8 cellular contexts compared by ENCODE assay signal in the genomic region with DNA sequence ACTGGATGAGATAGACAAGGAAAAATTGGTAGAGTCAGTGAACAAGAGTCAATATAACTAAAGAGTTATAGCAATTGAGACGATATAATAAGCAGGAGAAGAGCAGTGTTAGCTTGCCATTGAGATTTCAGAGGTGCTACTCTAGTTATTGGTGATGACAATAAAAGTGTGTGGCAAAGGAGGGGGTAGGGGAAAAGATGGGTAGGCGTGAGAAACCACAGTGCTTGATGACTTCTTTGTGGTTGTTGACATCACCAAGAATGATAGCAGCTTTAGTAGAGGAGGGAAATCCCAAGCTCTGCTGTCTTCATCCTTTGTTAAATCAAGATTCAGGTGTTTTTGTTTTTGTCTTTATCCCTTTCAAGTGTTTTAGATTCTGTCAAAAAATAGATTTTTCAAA.
DNase-seq lines count a peak whose midpoint lies in the region; ATAC-seq and TF ChIP-seq lines count a peak whose summit lies in the region.
"Had no signal": no experiment of that assay in that cellular context is flagged by ENCODE, and none has a peak within 500 bp of the region (broad histone marks: within the 10 kb centered on the region; RNA-seq: fewer than 3 reads in every experiment).

No MANE protein-coding gene starts in this region.

- H3K9me3 Mint-ChIP-seq in activated naive CD8-positive, alpha-beta T cell treated with anti-CD3 and anti-CD28 coated beads, Interleukin-2, amount 50 U/mL, for 24 hours, result peaks cover 4% of the 10 kb centered on the region

- DNase-seq in NB4 (ENCODE audit: low read depth) (peak; percentile 23), mesenteric fat pad (ENCODE audit: low spot score) (no peak), COLO668 (lab: John Stamatoyannopoulos, UW; ENCODE audit: unreplicated experiment) (no peak), T1000 (lab: John Stamatoyannopoulos, UW) (no peak)
- peak; percentile 60 for DNase-seq in activated naive CD8-positive, alpha-beta T cell treated with anti-CD3 and anti-CD28 coated beads, Interleukin-2, amount 50 U/mL, for 24 hours
- peak; percentile 56 to 69 for DNase-seq in stimulated activated CD8-positive, alpha-beta memory T cell treated with anti-CD3 and anti-CD28 coated beads, Interleukin-7, amount 100 ng/mL, for 4 hours (ENCODE audit: low read depth in 2 of 2)

- H3K27me3 Mint-ChIP-seq in activated naive CD8-positive, alpha-beta T cell treated with anti-CD3 and anti-CD28 coated beads, Interleukin-2, amount 50 U/mL, for 24 hours, result peaks cover 38% of the 10 kb centered on the region

- peak; percentile 92 for ATAC-seq in GM21576 (IDR thresholded peaks at IDR 0.05; ENCODE audit: unreplicated experiment)
- peak; percentile 100 for ATAC-seq in activated naive CD8-positive, alpha-beta T cell treated with anti-CD3 and anti-CD28 coated beads, Interleukin-2, amount 50 U/mL, for 24 hours

- no peak for TF ChIP-seq CTCF in NB4 (IDR thresholded peaks at IDR 0.05; ENCODE audit: low read depth, low read length)

- H3K36me3 Mint-ChIP-seq in activated naive CD8-positive, alpha-beta T cell treated with anti-CD3 and anti-CD28 coated beads, Interleukin-2, amount 50 U/mL, for 24 hours (ENCODE audit: low read depth), result peaks cover 3% of the 10 kb centered on the region

- H3K27ac Mint-ChIP-seq in activated naive CD8-positive, alpha-beta T cell treated with anti-CD3 and anti-CD28 coated beads, Interleukin-2, amount 50 U/mL, for 24 hours, result peak overlapping the region; percentile 76

- no peak overlapping the region for H3K4me3 ChIP-seq in NB4 (ENCODE audit: low read depth, low read length)
- H3K4me3 ChIP-seq: lung had no signal

- peaks cover 25% of the 10 kb centered on the region for H3K4me1 Mint-ChIP-seq in activated naive CD8-positive, alpha-beta T cell treated with anti-CD3 and anti-CD28 coated beads, Interleukin-2, amount 50 U/mL, for 24 hours

- TF ChIP-seq POLR2A in NB4 (IDR thresholded peaks at IDR 0.05; ENCODE audit: extremely low read depth, insufficient read length), result no peak

- H3K4me3 Mint-ChIP-seq in activated naive CD8-positive, alpha-beta T cell treated with anti-CD3 and anti-CD28 coated beads, Interleukin-2, amount 50 U/mL, for 24 hours, result no peak overlapping the region

Comparison
In these comparisons a context has a peak if more than half of its experiments do, and no peak if none do; other contexts are left out.
1. DNase-seq: peak in NB4 (single experiment), activated naive CD8-positive, alpha-beta T cell treated with anti-CD3 and anti-CD28 coated beads, Interleukin-2, amount 50 U/mL, for 24 hours (single experiment) and stimulated activated CD8-positive, alpha-beta memory T cell treated with anti-CD3 and anti-CD28 coated beads, Interleukin-7, amount 100 ng/mL, for 4 hours (2 of 2); none in mesenteric fat pad (single experiment), COLO668 (single experiment) and T1000 (single experiment).